Comparison of ENCODE assay signal across 8 cellular contexts in the genomic region with DNA sequence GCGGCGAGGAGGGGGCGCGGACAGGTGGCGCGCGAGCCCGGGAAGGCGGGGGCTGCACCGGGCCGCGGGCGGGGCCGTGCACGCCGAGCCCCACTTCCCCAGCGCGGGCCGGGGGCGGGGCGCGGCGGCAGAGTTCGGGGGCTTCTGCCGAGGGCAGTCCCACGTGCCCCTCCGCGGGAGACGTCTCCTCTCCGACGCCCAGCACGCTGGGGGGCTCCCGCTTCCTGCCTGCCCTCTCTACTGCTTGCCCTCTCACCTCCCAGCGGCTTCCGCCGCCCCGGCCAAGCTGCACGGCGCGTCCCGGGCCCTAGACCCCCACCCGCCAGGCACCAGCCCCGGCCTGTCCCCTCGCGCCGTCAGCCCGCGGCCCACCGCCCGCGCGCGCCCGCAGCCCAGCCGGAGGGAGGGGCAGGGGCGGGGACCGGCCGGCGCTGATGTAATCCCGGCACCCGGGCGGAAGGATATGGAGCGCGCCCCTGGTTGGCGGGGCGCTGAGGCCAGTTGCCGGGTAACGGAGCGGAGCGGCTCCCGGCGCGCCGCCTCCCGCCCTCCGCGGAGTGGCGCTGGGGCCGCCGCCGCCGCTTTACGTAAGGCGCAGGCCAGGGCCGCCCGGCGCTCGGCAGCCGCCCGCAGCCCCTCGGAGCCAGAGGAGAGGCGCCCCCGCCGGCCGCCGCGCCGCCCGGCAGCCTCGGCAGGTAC.
DNase-seq lines count a peak whose midpoint lies in the region; ATAC-seq and TF ChIP-seq lines count a peak whose summit lies in the region.

A gene with protein sequence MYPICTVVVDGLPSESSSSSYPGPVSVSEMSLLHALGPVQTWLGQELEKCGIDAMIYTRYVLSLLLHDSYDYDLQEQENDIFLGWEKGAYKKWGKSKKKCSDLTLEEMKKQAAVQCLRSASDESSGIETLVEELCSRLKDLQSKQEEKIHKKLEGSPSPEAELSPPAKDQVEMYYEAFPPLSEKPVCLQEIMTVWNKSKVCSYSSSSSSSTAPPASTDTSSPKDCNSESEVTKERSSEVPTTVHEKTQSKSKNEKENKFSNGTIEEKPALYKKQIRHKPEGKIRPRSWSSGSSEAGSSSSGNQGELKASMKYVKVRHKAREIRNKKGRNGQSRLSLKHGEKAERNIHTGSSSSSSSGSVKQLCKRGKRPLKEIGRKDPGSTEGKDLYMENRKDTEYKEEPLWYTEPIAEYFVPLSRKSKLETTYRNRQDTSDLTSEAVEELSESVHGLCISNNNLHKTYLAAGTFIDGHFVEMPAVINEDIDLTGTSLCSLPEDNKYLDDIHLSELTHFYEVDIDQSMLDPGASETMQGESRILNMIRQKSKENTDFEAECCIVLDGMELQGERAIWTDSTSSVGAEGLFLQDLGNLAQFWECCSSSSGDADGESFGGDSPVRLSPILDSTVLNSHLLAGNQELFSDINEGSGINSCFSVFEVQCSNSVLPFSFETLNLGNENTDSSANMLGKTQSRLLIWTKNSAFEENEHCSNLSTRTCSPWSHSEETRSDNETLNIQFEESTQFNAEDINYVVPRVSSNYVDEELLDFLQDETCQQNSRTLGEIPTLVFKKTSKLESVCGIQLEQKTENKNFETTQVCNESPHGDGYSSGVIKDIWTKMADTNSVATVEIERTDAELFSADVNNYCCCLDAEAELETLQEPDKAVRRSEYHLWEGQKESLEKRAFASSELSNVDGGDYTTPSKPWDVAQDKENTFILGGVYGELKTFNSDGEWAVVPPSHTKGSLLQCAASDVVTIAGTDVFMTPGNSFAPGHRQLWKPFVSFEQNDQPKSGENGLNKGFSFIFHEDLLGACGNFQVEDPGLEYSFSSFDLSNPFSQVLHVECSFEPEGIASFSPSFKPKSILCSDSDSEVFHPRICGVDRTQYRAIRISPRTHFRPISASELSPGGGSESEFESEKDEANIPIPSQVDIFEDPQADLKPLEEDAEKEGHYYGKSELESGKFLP (N-terminal part only) (plus strand): TSS at position 581 of the 699 bp plus-strand sequence. CDS start 41,727 bp downstream, outside the sequence.

- H3K27ac ChIP-seq in caudate nucleus (ENCODE audit: low read depth, low read length): peak within 1 kb of the TSS; percentile 95

- DNase-seq in AG08396 (ENCODE audit: low spot score) (peak; percentile 98), NCI-H345 (lab: John Stamatoyannopoulos, UW) (peak; percentile 90), caudate nucleus (lab: John Stamatoyannopoulos, UW) (peak in 59 of 61 donors; percentile 40 to 93 (median 84)), islet precursor cell (peak; percentile 91)
- DNase-seq in activated CD4-positive, CD25-positive, alpha-beta regulatory T cell (lab: John Stamatoyannopoulos, UW): peak; percentile 69 to 85 (median 80)
- peak; percentile 88 for DNase-seq in stimulated activated CD4-positive, alpha-beta T cell treated with anti-CD3 and anti-CD28 coated beads, Interleukin-12 subunit alpha, Interleukin-12 subunit beta, amount 100 ng/mL, for 4 hours

- peak; percentile 68 for ATAC-seq in HG03196 (IDR thresholded peaks at IDR 0.05; ENCODE audit: unreplicated experiment)

- peak; percentile 67 for TF ChIP-seq POLR2A in GM18951 (IDR thresholded peaks at IDR 0.05; ENCODE audit: extremely low read depth, insufficient read depth, insufficient read length)

- in situ Hi-C loops in GM18951 (cut with MboI; ENCODE audit: low sequenced_read_pairs, unreplicated experiment): no loop called here

Comparison
In these comparisons a context has a peak if more than half of its experiments do, and no peak if none do; other contexts are left out.
1. Peak in every context shown above with its lines: DNase-seq, ATAC-seq and H3K27ac ChIP-seq.